9 cellular contexts compared by ENCODE assay signal in the genomic region with DNA sequence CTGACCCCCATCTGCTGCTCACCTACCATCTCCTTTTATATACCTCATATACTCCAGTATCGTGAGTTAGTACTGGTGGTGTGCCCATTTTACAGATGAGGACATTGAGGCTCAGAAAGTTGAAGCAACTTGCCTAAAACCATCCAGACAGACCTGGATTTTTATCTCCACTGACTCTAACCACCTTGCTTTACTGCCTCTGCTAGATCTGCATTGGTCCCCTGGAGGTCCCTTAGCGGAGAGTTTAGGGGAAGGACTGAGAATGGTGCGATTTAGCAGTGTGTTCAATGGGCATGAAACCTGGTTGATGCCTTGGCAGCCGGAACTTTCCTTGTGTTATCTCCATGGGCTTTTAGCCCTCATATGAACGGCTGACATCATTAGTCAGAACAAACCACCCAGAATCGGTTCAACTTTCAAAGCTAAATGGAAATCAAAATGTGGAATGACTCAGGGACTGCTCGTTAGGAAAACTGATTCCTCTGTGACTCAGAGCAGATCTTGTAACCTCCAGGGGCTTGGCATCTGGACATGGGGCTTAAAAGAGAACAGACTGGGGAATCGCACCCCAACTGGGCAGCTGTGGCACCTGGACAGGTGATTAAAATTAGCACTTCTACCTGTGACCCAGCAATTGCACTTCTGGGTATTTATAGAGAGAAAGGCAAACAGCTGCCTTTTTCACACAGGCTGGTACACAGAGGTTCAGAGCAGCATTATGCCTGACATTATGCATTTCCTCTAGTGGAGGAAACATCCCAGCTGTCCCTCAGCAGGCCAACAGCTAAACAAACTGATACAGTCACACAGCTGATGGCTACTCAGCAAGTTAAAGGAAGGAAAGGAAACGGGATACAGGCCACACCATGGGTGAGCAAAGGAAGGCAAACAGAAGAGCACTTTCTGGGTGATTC. TPM values are rescaled to one million over a fixed set of nuclear protein-coding genes. Genes with fewer than 3 reads are reported as not detected.
DNase-seq lines count a peak whose midpoint lies in the region; ATAC-seq and TF ChIP-seq lines count a peak whose summit lies in the region.
"Had no signal": no experiment of that assay in that cellular context is flagged by ENCODE, and none has a peak within 500 bp of the region (broad histone marks: within the 10 kb centered on the region; RNA-seq: fewer than 3 reads in every experiment).

No MANE protein-coding gene starts in this region.

- intact Hi-C loops in left ventricle myocardium inferior (cut with micrococcal nuclease): no loop called here

- in situ Hi-C loops in GM13976 (cut with MboI; ENCODE audit: low sequenced_read_pairs, unreplicated experiment): no loop called here
- in situ Hi-C loops in GM13977 (cut with MboI; ENCODE audit: low pct_unique_long_range_greater_than_20kb, low sequenced_read_pairs, unreplicated experiment): no loop called here

- peaks cover 7% of the 10 kb centered on the region; the same call in 1 of the 2 replicates for H3K4me1 ChIP-seq in HUES48 (ENCODE audit: control insufficient read depth, insufficient read depth, low read length)
- peaks cover 27% of the 10 kb centered on the region for H3K4me1 ChIP-seq in left ventricle myocardium inferior

- H3K27ac ChIP-seq in HUES48 (ENCODE audit: low read depth, low read length) (peak overlapping the region; percentile 75), left ventricle myocardium inferior (replicated peaks) (peak overlapping the region; percentile 61), temporal lobe (ENCODE audit: low read depth, low read length) (peak overlapping the region; percentile 13)

- DNase-seq in T1000 (lab: John Stamatoyannopoulos, UW) (peak; percentile 73), left ventricle myocardium inferior (no peak), OCI-M2 (lab: John Stamatoyannopoulos, UW; ENCODE audit: unreplicated experiment) (no peak), GM13976 (ENCODE audit: low spot score) (no peak), GM13977 (ENCODE audit: low spot score) (no peak)
- DNase-seq: effector memory CD4-positive, alpha-beta T cell had no signal

- no peak for ATAC-seq in GM21529 (IDR thresholded peaks at IDR 0.05; ENCODE audit: unreplicated experiment)

- H3K4me3 ChIP-seq in HUES48 (ENCODE audit: low read depth, low read length) (no peak overlapping the region), left ventricle myocardium inferior (no peak overlapping the region)

- TF ChIP-seq CTCF in left ventricle myocardium inferior (IDR thresholded peaks at IDR 0.05; ENCODE audit: borderline replicate concordance): no peak
- TF ChIP-seq CTCF in GM13976 (IDR thresholded peaks at IDR 0.05; ENCODE audit: borderline replicate concordance, control extremely low read depth, extremely low read depth, insufficient read depth, missing control alignments): no peak
- no peak for TF ChIP-seq CTCF in GM13977 (IDR thresholded peaks at IDR 0.05; ENCODE audit: extremely low read depth, insufficient read depth, missing control alignments)

- H3K9ac ChIP-seq in HUES48 (ENCODE audit: low read depth, low read length): no peak overlapping the region

- H3K9me3 ChIP-seq in HUES48 (ENCODE audit: control insufficient read depth, insufficient read depth, low read length) (no peaks in the 10 kb centered on the region), left ventricle myocardium inferior (replicated peaks) (no peaks in the 10 kb centered on the region)

- H3K36me3 ChIP-seq in HUES48 (ENCODE audit: control insufficient read depth, insufficient read depth, low read length): no peaks in the 10 kb centered on the region
- no peaks in the 10 kb centered on the region for H3K36me3 ChIP-seq in left ventricle myocardium inferior

- H3K27me3 ChIP-seq in HUES48 (ENCODE audit: control insufficient read depth, insufficient read depth, low read length) (no peaks in the 10 kb centered on the region), left ventricle myocardium inferior (ENCODE audit: low read depth) (no peaks in the 10 kb centered on the region)

RNA-seq across cellular contexts. Expression of a gene that starts 25.3 kb away (rescaled TPM):
- total RNA-seq in left ventricle myocardium inferior (4.1 TPM), temporal lobe (0.98 TPM)

Comparison
In these comparisons a context has a peak if more than half of its experiments do, and no peak if none do; other contexts are left out.
1. H3K27ac ChIP-seq: peak in every context shown above with its lines; median percentile 75 in HUES48; 61 in left ventricle myocardium inferior; 13 in temporal lobe.